In the genomic region with DNA sequence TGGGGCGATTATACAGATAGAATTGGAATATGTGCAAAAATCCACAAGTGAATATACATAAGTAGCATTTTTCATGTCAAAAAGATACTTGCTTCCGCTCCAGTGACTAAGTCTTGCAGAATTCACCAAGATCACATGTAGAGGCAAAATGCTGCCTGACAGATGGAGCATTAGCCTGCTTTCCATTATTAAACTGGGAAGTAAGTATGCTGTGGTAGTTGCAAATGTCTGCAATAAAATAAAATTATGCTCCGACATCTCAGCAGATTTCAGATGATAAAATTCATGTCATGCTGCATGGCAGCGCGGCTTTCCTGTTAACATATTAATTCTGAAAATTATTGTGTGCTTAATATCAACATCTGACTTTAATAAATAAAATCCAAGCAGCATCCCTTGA, we compare ENCODE assay signal across 23 cellular contexts.
"Had no signal": no experiment of that assay in that cellular context is flagged by ENCODE, and none has a peak within 500 bp of the region (broad histone marks: within the 10 kb centered on the region; RNA-seq: fewer than 3 reads in every experiment).

No MANE protein-coding gene starts in this region.

- H3K9me3 ChIP-seq: body of pancreas, heart left ventricle, right lobe of liver, thoracic aorta, upper lobe of left lung, vagina had no signal

- DNase-seq: activated B cell treated with CpG ODN at 0.5 μM for 24 hours; activated CD4-positive, alpha-beta T cell treated with anti-CD3 and anti-CD28 coated beads, Interleukin-2, amount 50 U/mL, for 1 hour; activated CD8-positive, alpha-beta T cell treated with anti-CD3 and anti-CD28 coated beads, Interleukin-2, amount 10 ng/mL, durations not matched to agents 7 days and 5 days; activated naive CD4-positive, alpha-beta T cell; activated T-cell treated with anti-CD3 and anti-CD28 coated beads for 4 hours; activated T-cell treated with anti-CD3 and anti-CD28 coated beads, Interleukin-2, amount 50 U/mL, for 72 hours; anterior cingulate cortex; body of pancreas; cortex of kidney; effector memory CD8-positive, alpha-beta T cell; erythroblast; foreskin fibroblast; heart left ventricle; natural killer cell; posterior cingulate gyrus; right lobe of liver; stimulated activated CD4-positive, alpha-beta T cell treated with anti-CD3 and anti-CD28 coated beads, Interleukin-4, amount 100 ng/mL, for 1 hour; stimulated activated naive CD8-positive, alpha-beta T cell treated with anti-CD3 and anti-CD28 coated beads, Interleukin-15, Interleukin-2, amounts not matched to agents 100 U/mL and 50 U/mL, for 24 hours; upper lobe of left lung had no signal

- H3K4me1 ChIP-seq: body of pancreas, heart left ventricle, right lobe of liver, upper lobe of left lung, vagina had no signal

- H3K27me3 ChIP-seq: body of pancreas, cardiac muscle cell, heart left ventricle, right lobe of liver, upper lobe of left lung, vagina had no signal

- H3K27ac ChIP-seq: body of pancreas, cardiac muscle cell, heart left ventricle, right lobe of liver, thoracic aorta, upper lobe of left lung, vagina had no signal

- ATAC-seq: activated CD8-positive, alpha-beta T cell treated with anti-CD3 and anti-CD28 coated beads, Interleukin-2, amount 10 ng/mL, durations not matched to agents 7 days and 5 days; activated naive CD4-positive, alpha-beta T cell treated with anti-CD3 and anti-CD28 coated beads, Interleukin-2, amount 50 U/mL, for 72 hours; activated T-cell treated with anti-CD3 and anti-CD28 coated beads, Interleukin-2, amount 50 U/mL, for 72 hours; body of pancreas; effector memory CD8-positive, alpha-beta T cell; heart left ventricle; natural killer cell; right lobe of liver; stimulated activated naive CD8-positive, alpha-beta T cell treated with anti-CD3 and anti-CD28 coated beads, Interleukin-15, Interleukin-2, amounts not matched to agents 100 U/mL and 50 U/mL, for 24 hours had no signal

- H3K4me3 ChIP-seq: body of pancreas, cardiac muscle cell, heart left ventricle, right lobe of liver, thoracic aorta, upper lobe of left lung, vagina had no signal

- H3K36me3 ChIP-seq: cardiac muscle cell, heart left ventricle, right lobe of liver, thoracic aorta, upper lobe of left lung, vagina had no signal
